8 cellular contexts compared by ENCODE assay signal in the genomic region with DNA sequence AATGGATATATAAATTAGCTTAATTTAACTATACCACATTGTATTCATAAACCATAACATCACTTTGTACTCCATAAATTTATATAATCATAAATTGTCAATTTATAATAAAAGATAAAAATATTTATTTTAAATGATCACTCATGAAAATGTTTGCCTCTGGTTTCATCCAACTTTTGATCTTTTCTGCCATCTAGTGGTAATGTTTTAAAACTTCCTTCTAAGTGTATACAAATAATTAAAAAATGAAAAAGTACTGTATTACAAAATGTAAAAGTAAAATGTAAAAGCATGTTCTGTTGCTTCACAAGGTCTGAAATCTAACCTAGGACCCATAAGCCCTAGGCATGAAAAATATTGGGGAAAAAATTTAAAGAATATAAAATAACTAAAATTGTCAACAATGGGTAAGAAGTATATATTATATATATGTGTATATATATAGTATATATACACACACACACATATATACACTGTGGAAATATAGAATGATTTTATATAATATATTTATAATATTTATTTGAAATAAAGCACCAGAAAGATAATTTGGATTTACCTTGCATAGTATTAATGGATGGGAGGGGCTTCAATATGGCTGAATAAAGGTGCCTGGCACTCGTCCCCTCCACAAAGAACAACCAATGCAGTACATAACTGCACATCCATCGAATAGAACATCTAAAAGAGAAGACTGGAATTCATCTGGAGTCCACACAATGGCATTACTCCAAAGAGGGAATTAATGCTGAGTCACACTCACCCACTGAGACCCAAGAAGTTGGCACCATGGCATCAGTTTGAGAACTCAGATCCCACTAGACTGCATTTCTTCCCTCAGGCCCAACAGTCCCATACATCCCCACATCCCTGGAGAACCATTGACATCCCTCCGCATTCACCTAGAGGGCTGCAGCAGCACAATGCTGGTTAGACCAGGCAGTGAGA. TPM values are rescaled to one million over a fixed set of nuclear protein-coding genes. Genes with fewer than 3 reads are reported as not detected.
A peak's percentile ranks its signal among the peaks of the same experiment; 100 is the strongest.
DNase-seq lines count a peak whose midpoint lies in the region; ATAC-seq and TF ChIP-seq lines count a peak whose summit lies in the region.

No MANE protein-coding gene starts in this region.

- H3K27ac ChIP-seq in body of pancreas = no peak overlapping the region

- H3K36me3 Mint-ChIP-seq in activated T-cell treated with anti-CD3 and anti-CD28 coated beads, Interleukin-2, amount 50 U/mL, for 4 hours (ENCODE audit: insufficient read depth) = no peaks in the 10 kb centered on the region

- H3K36me3 ChIP-seq in body of pancreas (replicated peaks in 1 of 2; ENCODE audit: insufficient read depth in 1 of 2, low read depth in 2 of 2) = no peaks in the 10 kb centered on the region

- H3K4me1 ChIP-seq in body of pancreas = no peaks in the 10 kb centered on the region

- DNase-seq in A172 (ENCODE audit: low spot score) (peak; percentile 48), NCI-H2081 (lab: John Stamatoyannopoulos, UW) (peak; percentile 36 to 41), body of pancreas (no peak), medulla oblongata (ENCODE audit: extremely low spot score) (peak; percentile 53), NCI-H226 (no peak)
- DNase-seq in activated T-cell treated with anti-CD3 and anti-CD28 coated beads, Interleukin-2, amount 50 U/mL, for 4 hours = no peak

- intact Hi-C loops in body of pancreas (cut with DNase I) = loop anchor here (10.0 kb wide), 1 partner anchor 79 kb away; no protein-coding TSS in a partner anchor

- peak; percentile 11 to 66 (median 51) for TF ChIP-seq CTCF in body of pancreas (IDR thresholded peaks at IDR 0.05)

- no peak overlapping the region for H3K4me3 Mint-ChIP-seq in activated T-cell treated with anti-CD3 and anti-CD28 coated beads, Interleukin-2, amount 50 U/mL, for 4 hours

- no peaks in the 10 kb centered on the region for H3K9me3 ChIP-seq in body of pancreas

- no peaks in the 10 kb centered on the region for H3K27me3 ChIP-seq in body of pancreas

- no peak overlapping the region for H3K4me3 ChIP-seq in body of pancreas

- peaks cover 2% of the 10 kb centered on the region for H3K4me1 Mint-ChIP-seq in activated T-cell treated with anti-CD3 and anti-CD28 coated beads, Interleukin-2, amount 50 U/mL, for 4 hours (ENCODE audit: low read depth)

- peaks cover 8% of the 10 kb centered on the region for H3K27me3 Mint-ChIP-seq in activated T-cell treated with anti-CD3 and anti-CD28 coated beads, Interleukin-2, amount 50 U/mL, for 4 hours (ENCODE audit: low read depth)

- peaks cover 3% of the 10 kb centered on the region for H3K9me3 Mint-ChIP-seq in activated T-cell treated with anti-CD3 and anti-CD28 coated beads, Interleukin-2, amount 50 U/mL, for 4 hours

- ATAC-seq in GM18511 (IDR thresholded peaks at IDR 0.05; ENCODE audit: unreplicated experiment) = peak; percentile 51
- no peak for ATAC-seq in body of pancreas
- ATAC-seq in GM21423 (IDR thresholded peaks at IDR 0.05; ENCODE audit: unreplicated experiment) = no peak
- ATAC-seq in activated T-cell treated with anti-CD3 and anti-CD28 coated beads, Interleukin-2, amount 50 U/mL, for 4 hours = no peak

- 35 to 43% methylated on average over 3 of the region's 3 CpGs for WGBS in body of pancreas, 2 donors

- no peak for TF ChIP-seq POLR2A in body of pancreas (IDR thresholded peaks at IDR 0.05)

RNA-seq across cellular contexts. Expression of gene ANXA1, which starts 32.5 kb away (rescaled TPM):
- 920 and 1,111 TPM in 2 replicates for total RNA-seq in A172 (2014; rRNA removed; shearing (Covaris generic))
- 10 to 100 TPM; 37.9 to 44.8 TPM for total RNA-seq in body of pancreas
- 10 to 100 TPM; 41.2 to 82.7 (median 55.9) TPM for total RNA-seq in activated T-cell treated with anti-CD3 and anti-CD28 coated beads, Interleukin-2, amount 50 U/mL, for 4 hours

Comparison
In these comparisons a context has a peak if more than half of its experiments do, and no peak if none do; other contexts are left out.
1. DNase-seq: peak in A172 (single experiment), NCI-H2081 (2 of 2) and medulla oblongata (single experiment); none in body of pancreas (0 of 4), activated T-cell treated with anti-CD3 and anti-CD28 coated beads, Interleukin-2, amount 50 U/mL, for 4 hours (single experiment) and NCI-H226 (single experiment).
2. RNA of gene ANXA1, which starts 32.5 kb away (total RNA-seq): 920 to 1,111 TPM in A172; 41.2 to 82.7 TPM in activated T-cell treated with anti-CD3 and anti-CD28 coated beads, Interleukin-2, amount 50 U/mL, for 4 hours and 37.9 to 44.8 TPM in body of pancreas; every median in the first group is over 10 times any median in the second.